In genomic region chr3:19399836-19400235, GRCh38 we compare ENCODE assay signal across 14 cellular contexts.
A peak's percentile ranks its signal among the peaks of the same experiment; 100 is the strongest.
DNase-seq lines count a peak whose midpoint lies in the region; ATAC-seq and TF ChIP-seq lines count a peak whose summit lies in the region.
"Had no signal": no experiment of that assay in that cellular context is flagged by ENCODE, and none has a peak within 500 bp of the region (broad histone marks: within the 10 kb centered on the region; RNA-seq: fewer than 3 reads in every experiment).

No MANE protein-coding gene starts in this region.

- H3K27ac ChIP-seq in HUES64 (ENCODE audit: low read depth, low read length) (0 out of 2 replicates have a peak overlapping the region, but pooled peaks have one; percentile 12), mammary epithelial cell (ENCODE audit: insufficient read depth, low read depth, low read length) (no peak overlapping the region), foreskin keratinocyte (no peak overlapping the region), smooth muscle cell (ENCODE audit: low read depth) (no peak overlapping the region)
- H3K27ac ChIP-seq: A549, C4-2B had no signal

- H3K36me3 ChIP-seq in HUES64 (ENCODE audit: insufficient read depth, low read length): no peaks in the 10 kb centered on the region
- no peaks in the 10 kb centered on the region for H3K36me3 ChIP-seq in mammary epithelial cell (ENCODE audit: insufficient read depth, low read length)
- no peaks in the 10 kb centered on the region for H3K36me3 ChIP-seq in smooth muscle cell (ENCODE audit: low read depth)
- H3K36me3 ChIP-seq: BE2C had no signal

- in situ Hi-C loops in mammary epithelial cell (cut with MboI; ENCODE audit: low sequenced_read_pairs in 2 of 2): no loop called here

- H3K79me2 ChIP-seq in mammary epithelial cell (ENCODE audit: insufficient read depth, low read length) (no peaks in the 10 kb centered on the region), smooth muscle cell (ENCODE audit: low read depth) (no peaks in the 10 kb centered on the region)

- no peaks in the 10 kb centered on the region for H3F3A ChIP-seq in smooth muscle cell (ENCODE audit: low read depth)

- H3K4me3 ChIP-seq in HUES64 (ENCODE audit: low read length): no peak overlapping the region
- no peak overlapping the region for H3K4me3 ChIP-seq in mammary epithelial cell (replicated peaks in 1 of 3; ENCODE audit: insufficient read depth in 1 of 3, low read depth in 2 of 3, low read length in 3 of 3)
- no peak overlapping the region for H3K4me3 ChIP-seq in smooth muscle cell
- H3K4me3 ChIP-seq: A549 had no signal

- no peak for TF ChIP-seq CTCF in mammary epithelial cell (conservative IDR thresholded peaks at IDR 0.05 in 1 of 2, IDR thresholded peaks at IDR 0.05 in 1 of 2; ENCODE audit: extremely low read depth in 1 of 2, insufficient read depth in 1 of 2, low read depth in 1 of 2, low read length in 2 of 2)
- TF ChIP-seq CTCF in foreskin keratinocyte (conservative IDR thresholded peaks at IDR 0.05): no peak
- no peak for TF ChIP-seq CTCF in smooth muscle cell (IDR thresholded peaks at IDR 0.05; ENCODE audit: borderline replicate concordance, insufficient read depth, poor library complexity, severe bottlenecking)

- dilution Hi-C loops in mammary epithelial cell (cut with HindIII; ENCODE audit: low sequenced_read_pairs): no loop called here

- BruUV-seq in mammary epithelial cell (replicated peaks; lab: Mats Ljungman, UMichigan): no TSS peak

- 100% methylated on average over 1 of the region's 2 CpGs for WGBS in HUES64
- WGBS in mammary epithelial cell (ENCODE audit: low coverage, missing lambda C conversion rate): 28% methylated on average over 2 of the region's 2 CpGs
- 77% methylated on average over 2 of the region's 2 CpGs for WGBS in smooth muscle cell (ENCODE audit: low lambda C conversion rate)

- H4K20me1 ChIP-seq in mammary epithelial cell (ENCODE audit: insufficient read depth, low read length) (no peaks in the 10 kb centered on the region), smooth muscle cell (ENCODE audit: low read depth) (no peaks in the 10 kb centered on the region)

- CTCF ChIA-PET in mammary epithelial cell (lab: Charles Lee; ENCODE audit: low non-redundant PET): no interaction called here

- H3K9me3 ChIP-seq in HUES64 (ENCODE audit: insufficient read depth, low read depth, low read length): no peaks in the 10 kb centered on the region
- H3K9me3 ChIP-seq in mammary epithelial cell (replicated peaks; ENCODE audit: insufficient read depth, low read length): no peaks in the 10 kb centered on the region
- H3K9me3 ChIP-seq in smooth muscle cell (replicated peaks; ENCODE audit: low read depth): no peaks in the 10 kb centered on the region
- H3K9me3 ChIP-seq: A549, BE2C had no signal

- H3K4me2 ChIP-seq in mammary epithelial cell (ENCODE audit: insufficient read depth, low read depth, low read length) (no peak overlapping the region), smooth muscle cell (no peak overlapping the region)
- H3K4me2 ChIP-seq: A549 had no signal

- H2AFZ ChIP-seq in mammary epithelial cell (ENCODE audit: low read depth, low read length): no peak overlapping the region
- H2AFZ ChIP-seq in smooth muscle cell (ENCODE audit: low read depth): no peak overlapping the region

- DNase-seq in mammary epithelial cell (peak; percentile 35), foreskin keratinocyte (peak; percentile 7 to 47), smooth muscle cell (lab: John Stamatoyannopoulos, UW; ENCODE audit: unreplicated experiment) (no peak), MV-4-11 (lab: John Stamatoyannopoulos, UW) (no peak)
- DNase-seq: BE2C; CD4-positive, alpha-beta memory T cell; DMS79 treated with DMSO at 0.1 percent for 48 hours; EL had no signal

- H3K4me1 ChIP-seq in HUES64 (ENCODE audit: insufficient read depth, low read length) (peaks cover 15% of the 10 kb centered on the region), mammary epithelial cell (ENCODE audit: insufficient read depth, low read length) (no peaks in the 10 kb centered on the region), foreskin keratinocyte (no peaks in the 10 kb centered on the region), smooth muscle cell (ENCODE audit: low read depth) (no peaks in the 10 kb centered on the region)
- H3K4me1 ChIP-seq: A549, BE2C had no signal

- ATAC-seq in foreskin keratinocyte (no peak), GM18907 (IDR thresholded peaks at IDR 0.05; ENCODE audit: unreplicated experiment) (no peak)
- ATAC-seq: A549, HCT116, HepG2 had no signal

- no peak overlapping the region for H3K9ac ChIP-seq in HUES64 (ENCODE audit: low read depth, low read length)
- H3K9ac ChIP-seq in mammary epithelial cell (ENCODE audit: insufficient read depth, low read length): no peak overlapping the region
- no peak overlapping the region for H3K9ac ChIP-seq in smooth muscle cell (ENCODE audit: low read depth)

- no peaks in the 10 kb centered on the region for H3K27me3 ChIP-seq in HUES64 (ENCODE audit: insufficient read depth, low read length)
- no peaks in the 10 kb centered on the region for H3K27me3 ChIP-seq in mammary epithelial cell (ENCODE audit: insufficient read depth, low read length)
- no peaks in the 10 kb centered on the region for H3K27me3 ChIP-seq in foreskin keratinocyte
- no peaks in the 10 kb centered on the region for H3K27me3 ChIP-seq in smooth muscle cell (ENCODE audit: low read depth)
- H3K27me3 ChIP-seq: BE2C had no signal

- intact Hi-C loops in mammary epithelial cell (cut with micrococcal nuclease): no loop called here

Comparison
In these comparisons a context has a peak if more than half of its experiments do, and no peak if none do; other contexts are left out.
1. DNase-seq: peak in mammary epithelial cell (single experiment) and foreskin keratinocyte (2 of 2); none in smooth muscle cell (single experiment) and MV-4-11 (single experiment).